ENCODE assay signal across 30 cellular contexts in the genomic region with DNA sequence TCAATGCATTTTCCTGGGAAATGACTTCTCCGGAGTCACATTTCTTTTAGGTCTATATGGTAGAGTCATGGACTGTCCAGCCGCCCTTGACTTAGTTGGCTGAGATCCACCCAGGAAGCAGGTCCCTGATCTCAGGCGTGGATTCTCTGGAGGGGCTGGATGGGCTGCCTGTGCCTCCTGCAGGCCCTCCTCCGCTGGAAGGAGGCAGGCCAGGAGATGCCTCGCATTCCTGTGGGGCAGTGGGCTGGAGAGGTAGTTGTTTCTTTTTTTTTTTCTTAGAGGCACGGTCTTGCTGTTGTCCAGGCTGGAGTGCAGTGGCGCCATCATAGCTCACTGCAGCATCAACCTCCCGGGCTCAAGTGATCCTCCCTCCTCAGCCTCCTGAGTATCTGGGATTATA.
DNase-seq lines count a peak whose midpoint lies in the region; ATAC-seq and TF ChIP-seq lines count a peak whose summit lies in the region.
"Had no signal": no experiment of that assay in that cellular context is flagged by ENCODE, and none has a peak within 500 bp of the region (broad histone marks: within the 10 kb centered on the region; RNA-seq: fewer than 3 reads in every experiment).

No MANE protein-coding gene starts in this region.

- peaks cover 40% of the 10 kb centered on the region for H3K4me1 ChIP-seq in ovary (ENCODE audit: insufficient read depth)
- H3K4me1 ChIP-seq: ascending aorta, suprapubic skin, uterus had no signal

- POLR2A ChIA-PET in WTC11 (lab: Charles Lee), result interaction anchor here (0.5 kb wide), 1 partner anchor 409 kb away, joined by 4 read pairs; no protein-coding TSS in a partner anchor

- no peak for TF ChIP-seq CTCF in WTC11 (IDR thresholded peaks at IDR 0.05)
- no peak for TF ChIP-seq CTCF in ovary (IDR thresholded peaks at IDR 0.05)

- no peak overlapping the region for H3K4me3 ChIP-seq in ovary
- H3K4me3 ChIP-seq: ascending aorta, dorsolateral prefrontal cortex, heart left ventricle, lung, spleen, suprapubic skin, uterus had no signal

- no peaks in the 10 kb centered on the region for H3K36me3 ChIP-seq in ovary
- H3K36me3 ChIP-seq: ascending aorta, heart left ventricle, spleen, suprapubic skin, uterus had no signal

- peaks cover 2% of the 10 kb centered on the region for H3K9me3 Mint-ChIP-seq in WTC11
- H3K9me3 Mint-ChIP-seq: activated B cell treated with CpG ODN at 0.5 μM for 24 hours; activated naive CD8-positive, alpha-beta T cell treated with anti-CD3 and anti-CD28 coated beads for 36 hours; activated T-helper 2 cell treated with anti-CD3 and anti-CD28 coated beads, Interferon-gamma antibody, Interleukin-2, Interleukin-4, amounts not matched to agents 10 μg/mL and 5 μg/mL and 100 μg/mL, durations not matched to agents 14 hours and 24 hours and 36 hours; stimulated activated memory B cell treated with anti-CD40 and anti-IgM and Interleukin-4, amounts not matched to agents 10 μg/mL and 1 μg/mL and 100 μg/mL, for 72 hours had no signal

- peaks cover 71% of the 10 kb centered on the region for H3K4me1 Mint-ChIP-seq in WTC11
- H3K4me1 Mint-ChIP-seq: activated B cell treated with CpG ODN at 0.5 μM for 24 hours; activated naive CD8-positive, alpha-beta T cell treated with anti-CD3 and anti-CD28 coated beads for 36 hours; stimulated activated memory B cell treated with anti-CD40 and anti-IgM and Interleukin-4, amounts not matched to agents 10 μg/mL and 1 μg/mL and 100 μg/mL, for 72 hours had no signal

- H3K27ac Mint-ChIP-seq in WTC11, result no peak overlapping the region
- H3K27ac Mint-ChIP-seq: activated B cell treated with CpG ODN at 0.5 μM for 24 hours; activated naive CD8-positive, alpha-beta T cell treated with anti-CD3 and anti-CD28 coated beads for 36 hours; activated T-helper 2 cell treated with anti-CD3 and anti-CD28 coated beads, Interferon-gamma antibody, Interleukin-2, Interleukin-4, amounts not matched to agents 10 μg/mL and 5 μg/mL and 100 μg/mL, durations not matched to agents 14 hours and 24 hours and 36 hours; stimulated activated memory B cell treated with anti-CD40 and anti-IgM and Interleukin-4, amounts not matched to agents 10 μg/mL and 1 μg/mL and 100 μg/mL, for 72 hours had no signal

- H3K27ac ChIP-seq in ovary, result peak overlapping the region in 1 of 2 donors; percentile 55
- H3K27ac ChIP-seq: ascending aorta, heart left ventricle, spleen, suprapubic skin, uterus had no signal

- intact Hi-C loops in ovary (cut with DNase I), result loop anchor here in 1 of 4 donors (10.0 kb wide), 1 partner anchor 167 kb away; no protein-coding TSS in a partner anchor

- no peaks in the 10 kb centered on the region for H3K9me3 ChIP-seq in ovary
- H3K9me3 ChIP-seq: ascending aorta, heart left ventricle, spleen, suprapubic skin, uterus had no signal

- peaks cover 15% of the 10 kb centered on the region for H3K27me3 Mint-ChIP-seq in WTC11 (ENCODE audit: low read depth)

- CTCF ChIA-PET in WTC11 (lab: Charles Lee), result interaction anchor here (1.4 kb wide), 1 partner anchor 13 kb away, joined by 5 read pairs; no protein-coding TSS in a partner anchor

- ATAC-seq in WTC11, result peak; percentile 66
- no peak for ATAC-seq in esophagus mucosa
- no peak for ATAC-seq in GM19351 (IDR thresholded peaks at IDR 0.05; ENCODE audit: unreplicated experiment)
- ATAC-seq: stimulated activated memory B cell treated with anti-CD40 and anti-IgM and Interleukin-4, amounts not matched to agents 10 μg/mL and 1 μg/mL and 100 μg/mL, for 72 hours had no signal

- no peak for TF ChIP-seq EP300 in ovary (IDR thresholded peaks at IDR 0.05)

- WGBS in ovary, 3 donors, result 26 to 53% (median 29%) methylated on average over 8 of the region's 8 CpGs

- no peaks in the 10 kb centered on the region for H3K36me3 Mint-ChIP-seq in WTC11
- H3K36me3 Mint-ChIP-seq: activated naive CD8-positive, alpha-beta T cell treated with anti-CD3 and anti-CD28 coated beads for 36 hours; stimulated activated memory B cell treated with anti-CD40 and anti-IgM and Interleukin-4, amounts not matched to agents 10 μg/mL and 1 μg/mL and 100 μg/mL, for 72 hours had no signal

- H3K27me3 ChIP-seq in ovary, result no peaks in the 10 kb centered on the region
- H3K27me3 ChIP-seq: ascending aorta, dorsolateral prefrontal cortex, heart left ventricle, spleen, suprapubic skin, uterus had no signal

- H3K4me3 Mint-ChIP-seq in WTC11, result no peak overlapping the region
- H3K4me3 Mint-ChIP-seq: activated B cell treated with CpG ODN at 0.5 μM for 24 hours; activated naive CD8-positive, alpha-beta T cell treated with anti-CD3 and anti-CD28 coated beads for 36 hours; stimulated activated memory B cell treated with anti-CD40 and anti-IgM and Interleukin-4, amounts not matched to agents 10 μg/mL and 1 μg/mL and 100 μg/mL, for 72 hours had no signal

- DNase-seq in H4 (ENCODE audit: low spot score), result peak; percentile 7
- peak; percentile 24 for DNase-seq in WTC11 (ENCODE audit: low spot score)
- DNase-seq in islet precursor cell, result peak; percentile 91
- DNase-seq in ovary, result peak in 3 of 5 donors; percentile 37 to 57 (median 48)
- DNase-seq in NCI-H1417 (lab: John Stamatoyannopoulos, UW), result no peak
- DNase-seq in AG08396 (ENCODE audit: low spot score), result no peak
- DNase-seq: activated B cell treated with CpG ODN at 0.5 μM for 24 hours; activated CD4-positive, alpha-beta T cell treated with anti-CD3 and anti-CD28 coated beads, Interleukin-2, amount 50 U/mL, for 48 hours; activated CD8-positive, alpha-beta memory T cell treated with anti-CD3 and anti-CD28 coated beads, Interleukin-2, amount 50 U/mL, for 48 hours; activated naive CD8-positive, alpha-beta T cell treated with anti-CD3 and anti-CD28 coated beads for 36 hours; C1 segment of cervical spinal cord; dorsolateral prefrontal cortex; HCEC 1CT; IMR-90; NCI-H1105; NCI-H2029; NCI-H2227 treated with DMSO at 0.1 percent for 48 hours; retina; spleen; stimulated activated CD4-positive, alpha-beta T cell treated with anti-CD3 and anti-CD28 coated beads, Interleukin-2, amount 100 ng/mL, for 48 hours; T-helper 9 cell; uterus had no signal

- TF ChIP-seq POLR2A in ovary (IDR thresholded peaks at IDR 0.05), result no peak

TF ChIP-seq in WTC11, 78 proteins besides CTCF, POLR2A, EP300 and RAD21:
- no peak for TF ChIP-seq NR3C1 (CRISPR knock-in tag; conservative IDR thresholded peaks at IDR 0.05; ENCODE audit: low read depth)
- TF ChIP-seq ZNF263 (CRISPR knock-in tag; IDR thresholded peaks at IDR 0.05; ENCODE audit: low read depth), result no peak
- no peak for TF ChIP-seq GTF2I (CRISPR knock-in tag; conservative IDR thresholded peaks at IDR 0.05)
- TF ChIP-seq, protein P1, sequence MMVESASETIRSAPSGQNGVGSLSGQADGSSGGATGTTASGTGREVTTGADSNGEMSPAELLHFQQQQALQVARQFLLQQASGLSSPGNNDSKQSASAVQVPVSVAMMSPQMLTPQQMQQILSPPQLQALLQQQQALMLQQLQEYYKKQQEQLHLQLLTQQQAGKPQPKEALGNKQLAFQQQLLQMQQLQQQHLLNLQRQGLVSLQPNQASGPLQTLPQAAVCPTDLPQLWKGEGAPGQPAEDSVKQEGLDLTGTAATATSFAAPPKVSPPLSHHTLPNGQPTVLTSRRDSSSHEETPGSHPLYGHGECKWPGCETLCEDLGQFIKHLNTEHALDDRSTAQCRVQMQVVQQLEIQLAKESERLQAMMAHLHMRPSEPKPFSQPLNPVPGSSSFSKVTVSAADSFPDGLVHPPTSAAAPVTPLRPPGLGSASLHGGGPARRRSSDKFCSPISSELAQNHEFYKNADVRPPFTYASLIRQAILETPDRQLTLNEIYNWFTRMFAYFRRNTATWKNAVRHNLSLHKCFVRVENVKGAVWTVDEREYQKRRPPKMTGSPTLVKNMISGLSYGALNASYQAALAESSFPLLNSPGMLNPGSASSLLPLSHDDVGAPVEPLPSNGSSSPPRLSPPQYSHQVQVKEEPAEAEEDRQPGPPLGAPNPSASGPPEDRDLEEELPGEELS (CRISPR knock-in tag; IDR thresholded peaks at IDR 0.05), result no peak
- no peak for TF ChIP-seq NR1H2 (CRISPR knock-in tag; IDR thresholded peaks at IDR 0.05)
- TF ChIP-seq TEAD1 (CRISPR knock-in tag; IDR thresholded peaks at IDR 0.05), result no peak
- no peak for TF ChIP-seq CREB1 (CRISPR knock-in tag; IDR thresholded peaks at IDR 0.05)
- TF ChIP-seq ZNF423 (CRISPR knock-in tag; IDR thresholded peaks at IDR 0.05), result no peak
- TF ChIP-seq GABPB1 (CRISPR knock-in tag; IDR thresholded peaks at IDR 0.05), result no peak
- TF ChIP-seq MXD4 (CRISPR knock-in tag; IDR thresholded peaks at IDR 0.05; ENCODE audit: borderline replicate concordance), result no peak
- no peak for TF ChIP-seq SMAD3 (CRISPR knock-in tag; IDR thresholded peaks at IDR 0.05; ENCODE audit: borderline replicate concordance)
- no peak for TF ChIP-seq HMGA2 (CRISPR knock-in tag; IDR thresholded peaks at IDR 0.05)
- TF ChIP-seq NR2C2 (CRISPR knock-in tag; IDR thresholded peaks at IDR 0.05), result no peak
- TF ChIP-seq ZNF121 (CRISPR knock-in tag; IDR thresholded peaks at IDR 0.05), result no peak
- TF ChIP-seq IRF2 (CRISPR knock-in tag; IDR thresholded peaks at IDR 0.05; ENCODE audit: borderline replicate concordance, low read depth), result no peak
- no peak for TF ChIP-seq NFE2L1 (CRISPR knock-in tag; IDR thresholded peaks at IDR 0.05)
- TF ChIP-seq, protein P2, sequence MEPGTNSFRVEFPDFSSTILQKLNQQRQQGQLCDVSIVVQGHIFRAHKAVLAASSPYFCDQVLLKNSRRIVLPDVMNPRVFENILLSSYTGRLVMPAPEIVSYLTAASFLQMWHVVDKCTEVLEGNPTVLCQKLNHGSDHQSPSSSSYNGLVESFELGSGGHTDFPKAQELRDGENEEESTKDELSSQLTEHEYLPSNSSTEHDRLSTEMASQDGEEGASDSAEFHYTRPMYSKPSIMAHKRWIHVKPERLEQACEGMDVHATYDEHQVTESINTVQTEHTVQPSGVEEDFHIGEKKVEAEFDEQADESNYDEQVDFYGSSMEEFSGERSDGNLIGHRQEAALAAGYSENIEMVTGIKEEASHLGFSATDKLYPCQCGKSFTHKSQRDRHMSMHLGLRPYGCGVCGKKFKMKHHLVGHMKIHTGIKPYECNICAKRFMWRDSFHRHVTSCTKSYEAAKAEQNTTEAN (CRISPR knock-in tag; IDR thresholded peaks at IDR 0.05), result no peak

Comparison
In these comparisons a context has a peak if more than half of its experiments do, and no peak if none do; other contexts are left out.
1. DNase-seq: peak in H4 (single experiment), WTC11 (single experiment), islet precursor cell (single experiment) and ovary (3 of 5); none in NCI-H1417 (0 of 3) and AG08396 (single experiment).